ENCODE assay signal across 14 cellular contexts in the genomic region with DNA sequence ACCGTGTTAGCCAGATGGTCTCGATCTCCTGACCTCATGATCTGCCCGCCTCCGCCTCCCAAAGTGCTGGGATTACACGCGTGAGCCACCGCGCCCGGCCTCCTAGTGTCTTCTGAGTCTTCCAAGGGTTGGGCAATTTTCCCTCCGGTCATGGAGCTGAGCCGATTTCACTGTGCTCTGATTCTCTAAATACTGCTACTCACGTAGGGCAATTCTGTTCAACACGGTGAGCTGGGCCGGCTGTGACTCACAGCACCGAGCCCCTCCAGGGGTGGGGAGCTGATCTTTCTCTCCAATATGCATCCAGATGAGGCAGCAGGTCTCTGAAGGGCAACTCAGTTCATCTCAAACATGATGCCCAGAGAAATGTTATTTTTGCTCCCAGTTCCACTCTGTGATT.
DNase-seq lines count a peak whose midpoint lies in the region; ATAC-seq and TF ChIP-seq lines count a peak whose summit lies in the region.
"Had no signal": no experiment of that assay in that cellular context is flagged by ENCODE, and none has a peak within 500 bp of the region (broad histone marks: within the 10 kb centered on the region; RNA-seq: fewer than 3 reads in every experiment).

No MANE protein-coding gene starts in this region.

- TF ChIP-seq CTCF in gastrocnemius medialis (IDR thresholded peaks at IDR 0.05 in 4 of 5, conservative IDR thresholded peaks at IDR 0.05 in 1 of 5) = no peak

- no peak overlapping the region for H2AFZ ChIP-seq in GM23248

- H3K27me3 ChIP-seq in GM23248 (replicated peaks; ENCODE audit: insufficient read depth) = no peaks in the 10 kb centered on the region
- H3K27me3 ChIP-seq in gastrocnemius medialis = no peaks in the 10 kb centered on the region

- ATAC-seq in esophagus mucosa (peak; percentile 70), gastrocnemius medialis (no peak), HG02610 (IDR thresholded peaks at IDR 0.05; ENCODE audit: unreplicated experiment) (no peak)
- ATAC-seq: mucosa of descending colon had no signal

- H3K36me3 ChIP-seq in GM23248 (ENCODE audit: low read depth) (no peaks in the 10 kb centered on the region), gastrocnemius medialis (no peaks in the 10 kb centered on the region)

- H3K79me2 ChIP-seq in GM23248 (ENCODE audit: insufficient read depth) = no peaks in the 10 kb centered on the region

- H4K20me1 ChIP-seq in GM23248 (ENCODE audit: insufficient read depth) = no peaks in the 10 kb centered on the region

- H3K9me2 ChIP-seq in GM23248 (ENCODE audit: insufficient read depth) = no peaks in the 10 kb centered on the region

- H3K27ac ChIP-seq in GM23248 = no peak overlapping the region
- H3K27ac ChIP-seq in gastrocnemius medialis = peak overlapping the region; percentile 77 to 83 (median 78)
- H3K27ac ChIP-seq: SK-N-MC had no signal

- in situ Hi-C loops in GM23248 (cut with MboI) (no loop called here), gastrocnemius medialis (cut with MboI; ENCODE audit: low sequenced_read_pairs in 4 of 4) (loop anchor here (10.0 to 25.0 kb wide), 2 partner anchors 197 to 480 kb away; a partner anchor contains a TSS)

- WGBS in GM23248 (ENCODE audit: low coverage in 1 of 2, low lambda C conversion rate in 2 of 2, missing lambda C conversion rate in 2 of 2), 2 experiments = 79 to 80% methylated on average over 15 of the region's 15 CpGs

- no peak overlapping the region for H3K9ac ChIP-seq in GM23248

- H3K9me3 ChIP-seq in GM23248 (ENCODE audit: low read depth) (no peaks in the 10 kb centered on the region), gastrocnemius medialis (no peaks in the 10 kb centered on the region)
- H3K9me3 ChIP-seq: mucosa of descending colon had no signal

- peaks cover 62% of the 10 kb centered on the region for H3K4me1 ChIP-seq in GM23248 (ENCODE audit: insufficient read depth)
- peaks cover 68 to 85% of the 10 kb centered on the region in 2 donors for H3K4me1 ChIP-seq in gastrocnemius medialis

- intact Hi-C loops in gastrocnemius medialis (cut with DNase I; ENCODE audit: low total_unique reads) = no loop called here

- no peak overlapping the region for H3K4me3 ChIP-seq in GM23248
- no peak overlapping the region for H3K4me3 ChIP-seq in gastrocnemius medialis
- H3K4me3 ChIP-seq: mucosa of descending colon, SK-N-MC had no signal

- peak; percentile 48 for DNase-seq in GM23248
- peak; percentile 98 for DNase-seq in RPMI7951 (ENCODE audit: low read depth)
- DNase-seq in gastrocnemius medialis = peak in 1 of 2 donors; percentile 49
- DNase-seq in COLO668 (lab: John Stamatoyannopoulos, UW; ENCODE audit: unreplicated experiment) = no peak
- DNase-seq in retina = no peak
- DNase-seq: activated CD4-positive, alpha-beta T cell treated with anti-CD3 and anti-CD28 coated beads, Interleukin-2, amount 50 U/mL, for 1 hour; activated naive CD8-positive, alpha-beta T cell treated with anti-CD3 and anti-CD28 coated beads, Interleukin-2, amount 10 ng/mL, durations not matched to agents 7 days and 5 days; hypothalamus; mucosa of descending colon; NCI-H1105 treated with DMSO at 0.1 percent for 48 hours; NCI-H526 treated with DMSO at 0.1 percent for 48 hours had no signal

- no peak for TF ChIP-seq POLR2A in gastrocnemius medialis (IDR thresholded peaks at IDR 0.05)

- no peak overlapping the region for H3K4me2 ChIP-seq in GM23248 (ENCODE audit: unreplicated experiment)

- H3F3A ChIP-seq in GM23248 (ENCODE audit: insufficient read depth) = peaks cover 18% of the 10 kb centered on the region; the same call in 1 of the 2 replicates

Comparison
In these comparisons a context has a peak if more than half of its experiments do, and no peak if none do; other contexts are left out.
1. DNase-seq: peak in GM23248 (single experiment) and RPMI7951 (single experiment); none in COLO668 (single experiment) and retina (single experiment).